In genomic region chr2:46117994-46118393, GRCh38 we compare ENCODE assay signal across 1 cellular context.
A peak's percentile ranks its signal among the peaks of the same experiment; 100 is the strongest.
TF ChIP-seq lines count a peak whose summit lies in the region.

No MANE protein-coding gene starts in this region.

TF ChIP-seq in HEK293, 187 proteins besides CTCF, POLR2A, EP300 and RAD21 (continued from another document):
- TF ChIP-seq, protein P1, sequence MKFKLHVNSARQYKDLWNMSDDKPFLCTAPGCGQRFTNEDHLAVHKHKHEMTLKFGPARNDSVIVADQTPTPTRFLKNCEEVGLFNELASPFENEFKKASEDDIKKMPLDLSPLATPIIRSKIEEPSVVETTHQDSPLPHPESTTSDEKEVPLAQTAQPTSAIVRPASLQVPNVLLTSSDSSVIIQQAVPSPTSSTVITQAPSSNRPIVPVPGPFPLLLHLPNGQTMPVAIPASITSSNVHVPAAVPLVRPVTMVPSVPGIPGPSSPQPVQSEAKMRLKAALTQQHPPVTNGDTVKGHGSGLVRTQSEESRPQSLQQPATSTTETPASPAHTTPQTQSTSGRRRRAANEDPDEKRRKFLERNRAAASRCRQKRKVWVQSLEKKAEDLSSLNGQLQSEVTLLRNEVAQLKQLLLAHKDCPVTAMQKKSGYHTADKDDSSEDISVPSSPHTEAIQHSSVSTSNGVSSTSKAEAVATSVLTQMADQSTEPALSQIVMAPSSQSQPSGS (tag by site-specific recombination; IDR thresholded peaks at IDR 0.05; ENCODE audit: low read depth), result peak; percentile 59; the same call in 1 of the 2 replicates
